8 cellular contexts compared by ENCODE assay signal in genomic region chr9:133993635-133994253, GRCh38. TPM values are rescaled to one million over a fixed set of nuclear protein-coding genes. Genes with fewer than 3 reads are reported as not detected.
DNase-seq lines count a peak whose midpoint lies in the region; ATAC-seq and TF ChIP-seq lines count a peak whose summit lies in the region.

No MANE protein-coding gene starts in this region.

- TF ChIP-seq POLR2A in suprapubic skin (IDR thresholded peaks at IDR 0.05) = no peak

- no peaks in the 10 kb centered on the region for H3K9me3 Mint-ChIP-seq in activated CD4-positive, alpha-beta T cell treated with anti-CD3 and anti-CD28 coated beads, Interleukin-2, amount 10 ng/mL, durations not matched to agents 7 days and 5 days

- POLR2A ChIA-PET in activated CD4-positive, alpha-beta T cell treated with anti-CD3 and anti-CD28 coated beads, Interleukin-2, amount 10 ng/mL, durations not matched to agents 7 days and 5 days (lab: Charles Lee) = no interaction called here

- no peak for TF ChIP-seq EP300 in suprapubic skin (IDR thresholded peaks at IDR 0.05)

- peak overlapping the region; percentile 89 for H3K4me3 ChIP-seq in adipocyte (ENCODE audit: low read length)
- peak overlapping the region; percentile 45 to 64 for H3K4me3 ChIP-seq in left lung
- peak overlapping the region; percentile 68 for H3K4me3 ChIP-seq in suprapubic skin

- peak overlapping the region; percentile 65 for H3K4me3 Mint-ChIP-seq in activated CD4-positive, alpha-beta T cell treated with anti-CD3 and anti-CD28 coated beads, Interleukin-2, amount 10 ng/mL, durations not matched to agents 7 days and 5 days

- H3K4me1 ChIP-seq in adipocyte (ENCODE audit: control insufficient read depth, insufficient read depth, low read length) = peaks cover 19% of the 10 kb centered on the region
- H3K4me1 ChIP-seq in left lung = peaks cover 14 to 33% of the 10 kb centered on the region in 2 donors
- peaks cover 42% of the 10 kb centered on the region for H3K4me1 ChIP-seq in suprapubic skin

- peaks cover 17% of the 10 kb centered on the region for H3K27me3 Mint-ChIP-seq in activated CD4-positive, alpha-beta T cell treated with anti-CD3 and anti-CD28 coated beads, Interleukin-2, amount 10 ng/mL, durations not matched to agents 7 days and 5 days

- TF ChIP-seq CTCF in left lung (IDR thresholded peaks at IDR 0.05) = no peak
- no peak for TF ChIP-seq CTCF in suprapubic skin (IDR thresholded peaks at IDR 0.05)
- no peak for TF ChIP-seq CTCF in GM13976 (IDR thresholded peaks at IDR 0.05; ENCODE audit: borderline replicate concordance, control extremely low read depth, extremely low read depth, insufficient read depth, missing control alignments)

- no peak for ATAC-seq in left lung
- ATAC-seq in HG03439 (IDR thresholded peaks at IDR 0.05; ENCODE audit: unreplicated experiment) = no peak

- intact Hi-C loops in left lung (cut with DNase I) = loop anchor here in 1 of 2 donors (10.0 kb wide), 1 partner anchor 199 kb away; no protein-coding TSS in a partner anchor

- CTCF ChIA-PET in activated CD4-positive, alpha-beta T cell treated with anti-CD3 and anti-CD28 coated beads, Interleukin-2, amount 10 ng/mL, durations not matched to agents 7 days and 5 days (lab: Charles Lee) = interaction anchor here (0.6 to 3.9 kb wide), 7 partner anchors 13 to 211 kb away, joined by 3 to 30 read pairs (median 4); no protein-coding TSS in a partner anchor

- peak overlapping the region; percentile 89 to 90 for H3K27ac ChIP-seq in left lung
- no peak overlapping the region for H3K27ac ChIP-seq in suprapubic skin

- H3K27ac Mint-ChIP-seq in activated CD4-positive, alpha-beta T cell treated with anti-CD3 and anti-CD28 coated beads, Interleukin-2, amount 10 ng/mL, durations not matched to agents 7 days and 5 days = peak overlapping the region; percentile 71

- H3K36me3 Mint-ChIP-seq in activated CD4-positive, alpha-beta T cell treated with anti-CD3 and anti-CD28 coated beads, Interleukin-2, amount 10 ng/mL, durations not matched to agents 7 days and 5 days (ENCODE audit: low read depth) = no peaks in the 10 kb centered on the region

- H3K9ac ChIP-seq in adipocyte (ENCODE audit: low read length) = peak overlapping the region; percentile 96

- no peak for DNase-seq in activated CD4-positive, alpha-beta T cell treated with anti-CD3 and anti-CD28 coated beads, Interleukin-2, amount 10 ng/mL, durations not matched to agents 7 days and 5 days
- DNase-seq in activated CD4-positive, alpha-beta T cell treated with anti-CD3 and anti-CD28 coated beads, Interleukin-2, amount 50 U/mL, for 48 hours = no peak
- DNase-seq in adipocyte (ENCODE audit: low read depth) (no peak), left lung (no peak), suprapubic skin (ENCODE audit: low spot score in 2 of 2) (peak in 1 of 2 donors; percentile 64), RPMI8226 (no peak), GM13976 (ENCODE audit: low spot score) (no peak)

- in situ Hi-C loops in GM13976 (cut with MboI; ENCODE audit: low sequenced_read_pairs, unreplicated experiment) = loop anchor here (10.0 kb wide), 1 partner anchor 209 kb away; no protein-coding TSS in a partner anchor

- 51% methylated on average over 11 of the region's 16 CpGs for WGBS in suprapubic skin

- peaks cover 14% of the 10 kb centered on the region for H3K27me3 ChIP-seq in adipocyte (replicated peaks; ENCODE audit: control insufficient read depth, insufficient read depth, low read length)
- peaks cover 0 to 40% of the 10 kb centered on the region in 2 donors for H3K27me3 ChIP-seq in left lung
- peaks cover 11% of the 10 kb centered on the region for H3K27me3 ChIP-seq in suprapubic skin

- peaks cover 2% of the 10 kb centered on the region for H3K4me1 Mint-ChIP-seq in activated CD4-positive, alpha-beta T cell treated with anti-CD3 and anti-CD28 coated beads, Interleukin-2, amount 10 ng/mL, durations not matched to agents 7 days and 5 days

- no peaks in the 10 kb centered on the region for H3K36me3 ChIP-seq in adipocyte (ENCODE audit: control insufficient read depth, insufficient read depth, low read length, severe bottlenecking)
- no peaks in the 10 kb centered on the region for H3K36me3 ChIP-seq in left lung
- H3K36me3 ChIP-seq in suprapubic skin = no peaks in the 10 kb centered on the region

- no peaks in the 10 kb centered on the region for H3K9me3 ChIP-seq in adipocyte (ENCODE audit: control insufficient read depth, low read length)
- H3K9me3 ChIP-seq in left lung = no peaks in the 10 kb centered on the region
- H3K9me3 ChIP-seq in suprapubic skin = no peaks in the 10 kb centered on the region

RNA-seq across cellular contexts. Expression of gene VAV2, which starts 1.6 kb away (rescaled TPM):
- 1 to 10 TPM; 6.2 TPM for total RNA-seq in activated CD4-positive, alpha-beta T cell treated with anti-CD3 and anti-CD28 coated beads, Interleukin-2, amount 10 ng/mL, durations not matched to agents 7 days and 5 days
- total RNA-seq in left lung (10 to 100 TPM; 25.3 to 26.2 TPM), suprapubic skin (10 to 100 TPM in 1 of 4 donors, 1 to 10 TPM in 3; 5.2 to 10.3 (median 6.4) TPM)

RNA-seq across cellular contexts. Expression of gene BRD3OS, which starts 31.5 kb away (rescaled TPM):
- total RNA-seq in activated CD4-positive, alpha-beta T cell treated with anti-CD3 and anti-CD28 coated beads, Interleukin-2, amount 10 ng/mL, durations not matched to agents 7 days and 5 days = 10 to 100 TPM; 11.1 to 12.9 TPM
- total RNA-seq in left lung (10 to 100 TPM; 15.8 to 17.6 TPM), suprapubic skin (10 to 100 TPM in 1 of 4 donors, 1 to 10 TPM in 3; 6.2 to 10.4 (median 9.5) TPM)
